In genomic region chr4:69823481-69824186, GRCh38 we compare ENCODE assay signal across 8 cellular contexts. TPM values are rescaled to one million over a fixed set of nuclear protein-coding genes. Genes with fewer than 3 reads are reported as not detected.
DNase-seq lines count a peak whose midpoint lies in the region; ATAC-seq, FAIRE-seq and TF ChIP-seq lines count a peak whose summit lies in the region.

No MANE protein-coding gene starts in this region.

- H3K4me1 Mint-ChIP-seq in neural progenitor cell (no peaks in the 10 kb centered on the region), HFFc6 (ENCODE audit: low read depth) (no peaks in the 10 kb centered on the region)

- no peaks in the 10 kb centered on the region for H3F3A ChIP-seq in neural progenitor cell (ENCODE audit: low read depth)

- H3K4me3 ChIP-seq in bronchial epithelial cell (ENCODE audit: low read depth, low read length), result no peak overlapping the region
- no peak overlapping the region for H3K4me3 ChIP-seq in neural progenitor cell

- CTCF ChIA-PET in GM10248 (lab: Yijun Ruan, JAX), result interaction anchor here (0.9 to 1.7 kb wide), 6 partner anchors 10 to 133 kb away, joined by 3 to 12 read pairs (median 3); no protein-coding TSS in a partner anchor

- no peaks in the 10 kb centered on the region for H4K20me1 ChIP-seq in neural progenitor cell (ENCODE audit: low read depth)

- no peak overlapping the region for H3K4me2 ChIP-seq in neural progenitor cell

- no peaks in the 10 kb centered on the region for H3K4me1 ChIP-seq in neural progenitor cell

- no peak overlapping the region for H3K27ac ChIP-seq in neural progenitor cell

- no peak overlapping the region for H3K27ac Mint-ChIP-seq in neural progenitor cell
- no peak overlapping the region for H3K27ac Mint-ChIP-seq in HFFc6

- peak; percentile 96 for ATAC-seq in GM21381 (IDR thresholded peaks at IDR 0.05; ENCODE audit: unreplicated experiment)

- H3K36me3 ChIP-seq in bronchial epithelial cell (ENCODE audit: control insufficient read depth, insufficient read depth, low read length) (no peaks in the 10 kb centered on the region), neural progenitor cell (no peaks in the 10 kb centered on the region)

- DNase-seq in GM10248 (ENCODE audit: extremely low spot score), result no peak
- peak; percentile 43 for DNase-seq in HPDE6-E6E7 (ENCODE audit: extremely low spot score)
- peak; percentile 30 to 38 for DNase-seq in SHP77 (lab: John Stamatoyannopoulos, UW)
- peak; percentile 49 for DNase-seq in bronchial epithelial cell (ENCODE audit: low read depth)
- peak; percentile 32 for DNase-seq in neural progenitor cell (ENCODE audit: low spot score)
- no peak for DNase-seq in NCI-H2196 (lab: John Stamatoyannopoulos, UW; ENCODE audit: unreplicated experiment)
- no peak for DNase-seq in HFFc6

- H3K9ac ChIP-seq in neural progenitor cell, result no peak overlapping the region

- H3K27me3 ChIP-seq in bronchial epithelial cell (ENCODE audit: control insufficient read depth, insufficient read depth, low read length) (no peaks in the 10 kb centered on the region), neural progenitor cell (no peaks in the 10 kb centered on the region)

- FAIRE-seq in bronchial epithelial cell (lab: Jason Lieb, UNC), result no peak

- no peaks in the 10 kb centered on the region for H3K27me3 Mint-ChIP-seq in neural progenitor cell (ENCODE audit: insufficient read depth, low read depth)
- no peaks in the 10 kb centered on the region for H3K27me3 Mint-ChIP-seq in HFFc6 (ENCODE audit: insufficient read depth)

- H3K79me2 ChIP-seq in neural progenitor cell (ENCODE audit: low read depth), result no peaks in the 10 kb centered on the region

- no peak overlapping the region for H2AFZ ChIP-seq in neural progenitor cell (replicated peaks)

- POLR2A ChIA-PET in GM10248 (lab: Yijun Ruan, JAX), result no interaction called here

- H3K9me3 Mint-ChIP-seq in neural progenitor cell (no peaks in the 10 kb centered on the region), HFFc6 (peaks cover 37% of the 10 kb centered on the region)

- H3K4me3 Mint-ChIP-seq in neural progenitor cell (no peak overlapping the region), HFFc6 (no peak overlapping the region)

- H3K9me3 ChIP-seq in neural progenitor cell (ENCODE audit: low read depth), result no peaks in the 10 kb centered on the region

- H3K36me3 Mint-ChIP-seq in neural progenitor cell (no peaks in the 10 kb centered on the region), HFFc6 (ENCODE audit: low read depth) (peaks cover 4% of the 10 kb centered on the region; the same call in 1 of the 2 replicates)

- peak; percentile 33 for TF ChIP-seq CTCF in GM10248 (IDR thresholded peaks at IDR 0.05; ENCODE audit: control extremely low read depth, extremely low read depth, low read depth, missing control alignments)
- peak; percentile 74 for TF ChIP-seq CTCF in bronchial epithelial cell (IDR thresholded peaks at IDR 0.05; ENCODE audit: insufficient read depth, low read length, severe bottlenecking)
- TF ChIP-seq CTCF in neural progenitor cell (IDR thresholded peaks at IDR 0.05), result peak; percentile 44
- TF ChIP-seq CTCF in HFFc6 (IDR thresholded peaks at IDR 0.05), result no peak

RNA-seq across cellular contexts. Expression of gene SULT1E1, which starts 36.3 kb away (rescaled TPM):
- 1.1 and 5.5 TPM in 2 replicates for total RNA-seq in bronchial epithelial cell
- not detected in 2 replicates for total RNA-seq in neural progenitor cell (ENCODE audit: low replicate concordance)
- not detected for total RNA-seq in HFFc6 (2021; fragmentation: NEBNext Ultra II Directional; extraction: Animal tissue kit (Norgen Biotek cat#: 25700))

Comparison
In these comparisons a context has a peak if more than half of its experiments do, and no peak if none do; other contexts are left out.
1. DNase-seq: peak in HPDE6-E6E7 (single experiment), SHP77 (2 of 2), bronchial epithelial cell (single experiment) and neural progenitor cell (single experiment); none in GM10248 (single experiment), NCI-H2196 (single experiment) and HFFc6 (single experiment).